1 cellular context compared by ENCODE assay signal in genomic region chr19:2678948-2679347, GRCh38. TPM values are rescaled to one million over a fixed set of nuclear protein-coding genes. Genes with fewer than 3 reads are reported as not detected.
"Had no signal": no experiment of that assay in that cellular context is flagged by ENCODE, and none has a peak within 500 bp of the region (broad histone marks: within the 10 kb centered on the region; RNA-seq: fewer than 3 reads in every experiment).

No MANE protein-coding gene starts in this region.

RNA-seq across cellular contexts. Expression of gene DIRAS1, which starts 42.2 kb away (rescaled TPM):
- total RNA-seq: epithelial cell of proximal tubule had no signal
